11 cellular contexts compared by ENCODE assay signal in the genomic region with DNA sequence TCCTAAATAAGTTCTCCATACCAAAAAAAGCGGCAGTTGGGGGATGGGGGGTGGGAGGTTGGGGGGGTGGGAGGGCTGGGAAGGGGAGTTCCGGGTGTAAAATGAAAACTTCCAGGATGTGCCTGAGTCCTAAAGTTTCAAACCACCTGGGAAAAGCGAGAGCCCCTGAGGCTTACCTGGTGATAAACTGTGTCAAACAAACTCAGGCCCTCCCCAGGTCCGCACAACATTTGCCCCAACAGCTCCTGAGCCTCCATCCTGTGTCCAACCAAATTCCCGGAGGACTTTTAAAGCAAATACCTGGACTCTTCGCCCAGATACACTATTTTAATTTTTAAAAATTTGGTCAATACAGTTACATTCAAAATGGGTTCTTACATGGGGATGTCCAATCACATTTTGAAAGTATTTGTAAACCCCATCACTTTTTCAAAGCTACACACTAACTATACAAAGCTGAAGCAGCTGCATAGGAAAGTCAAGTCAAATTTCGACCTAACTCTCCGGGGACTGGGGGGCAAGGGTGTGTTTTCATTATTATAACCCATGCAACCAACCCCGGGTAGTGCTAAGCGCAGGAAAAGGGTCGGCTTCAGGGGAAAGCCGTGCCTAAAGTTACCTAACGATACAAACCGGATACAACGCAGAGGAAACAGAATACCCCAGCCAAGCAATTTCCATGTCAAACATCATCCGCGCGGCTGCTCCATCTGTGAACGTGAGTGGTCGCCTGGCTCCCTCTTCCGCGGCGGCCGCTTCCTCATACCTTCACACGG. TPM values are rescaled to one million over a fixed set of nuclear protein-coding genes. Genes with fewer than 3 reads are reported as not detected.
DNase-seq lines count a peak whose midpoint lies in the region; ATAC-seq and TF ChIP-seq lines count a peak whose summit lies in the region.
"Had no signal": no experiment of that assay in that cellular context is flagged by ENCODE, and none has a peak within 500 bp of the region (broad histone marks: within the 10 kb centered on the region; RNA-seq: fewer than 3 reads in every experiment).

No MANE protein-coding gene starts in this region.

- H3K27me3 Mint-ChIP-seq in activated CD4-positive, alpha-beta memory T cell treated with anti-CD3 and anti-CD28 coated beads for 36 hours: peaks cover 91% of the 10 kb centered on the region

- H3K27ac ChIP-seq in cardiac muscle cell: no peak overlapping the region
- no peak overlapping the region for H3K27ac ChIP-seq in right atrium auricular region
- H3K27ac ChIP-seq in iPS-18a (ENCODE audit: low read length): no peak overlapping the region
- no peak overlapping the region for H3K27ac ChIP-seq in urinary bladder (ENCODE audit: low read depth)
- H3K27ac ChIP-seq: spleen had no signal

- intact Hi-C loops in activated CD4-positive, alpha-beta memory T cell treated with anti-CD3 and anti-CD28 coated beads for 36 hours (cut with micrococcal nuclease): no loop called here

- H3K4me3 ChIP-seq in cardiac muscle cell: peak overlapping the region; percentile 40
- peak overlapping the region in 1 of 2 donors; percentile 42 for H3K4me3 ChIP-seq in right atrium auricular region
- H3K4me3 ChIP-seq in iPS-18a (ENCODE audit: low read length): peak overlapping the region; percentile 88
- peak overlapping the region; percentile 19 for H3K4me3 ChIP-seq in urinary bladder (ENCODE audit: low read depth, low read length)

- CTCF ChIA-PET in activated CD4-positive, alpha-beta memory T cell treated with anti-CD3 and anti-CD28 coated beads for 36 hours (lab: Charles Lee): interaction anchor here (0.6 to 4.4 kb wide), 12 partner anchors 9 to 323 kb away, joined by 3 to 34 read pairs (median 5); no protein-coding TSS in a partner anchor

- 2% methylated on average over 25 of the region's 25 CpGs for WGBS in urinary bladder

- peak overlapping the region; percentile 34 for H3K9ac ChIP-seq in iPS-18a (ENCODE audit: low read length)

- peak overlapping the region; percentile 84 for H3K4me3 Mint-ChIP-seq in activated CD4-positive, alpha-beta memory T cell treated with anti-CD3 and anti-CD28 coated beads for 36 hours

- TF ChIP-seq CTCF in cardiac muscle cell (IDR thresholded peaks at IDR 0.05; ENCODE audit: low read depth, low read length): no peak
- no peak for TF ChIP-seq CTCF in right atrium auricular region (IDR thresholded peaks at IDR 0.05)

- no peaks in the 10 kb centered on the region for H3K36me3 ChIP-seq in cardiac muscle cell
- no peaks in the 10 kb centered on the region for H3K36me3 ChIP-seq in right atrium auricular region
- no peaks in the 10 kb centered on the region for H3K36me3 ChIP-seq in iPS-18a (ENCODE audit: control insufficient read depth, low read depth, low read length)
- no peaks in the 10 kb centered on the region for H3K36me3 ChIP-seq in urinary bladder (ENCODE audit: insufficient read depth)
- H3K36me3 ChIP-seq: spleen had no signal

- peaks cover 60% of the 10 kb centered on the region for H3K4me1 Mint-ChIP-seq in activated CD4-positive, alpha-beta memory T cell treated with anti-CD3 and anti-CD28 coated beads for 36 hours (ENCODE audit: low read depth)

- H3K36me3 Mint-ChIP-seq in activated CD4-positive, alpha-beta memory T cell treated with anti-CD3 and anti-CD28 coated beads for 36 hours: peaks cover 16% of the 10 kb centered on the region

- peaks cover 3% of the 10 kb centered on the region for H3K9me3 Mint-ChIP-seq in activated CD4-positive, alpha-beta memory T cell treated with anti-CD3 and anti-CD28 coated beads for 36 hours

- no peak for DNase-seq in cardiac muscle cell (ENCODE audit: low read depth in 1 of 2, low spot score in 1 of 2)
- no peak for DNase-seq in right atrium auricular region (ENCODE audit: low spot score)
- peak; percentile 35 for DNase-seq in activated CD4-positive, alpha-beta memory T cell treated with anti-CD3 and anti-CD28 coated beads for 36 hours
- DNase-seq in activated CD4-positive, CD25-positive, alpha-beta regulatory T cell (lab: John Stamatoyannopoulos, UW): no peak
- DNase-seq in SHP77 (lab: John Stamatoyannopoulos, UW): no peak
- DNase-seq: spleen, T1000 had no signal

- H3K9me3 ChIP-seq in cardiac muscle cell (ENCODE audit: low read depth): no peaks in the 10 kb centered on the region
- H3K9me3 ChIP-seq in right atrium auricular region: no peaks in the 10 kb centered on the region
- H3K9me3 ChIP-seq in iPS-18a (ENCODE audit: control insufficient read depth, low read depth, low read length): no peaks in the 10 kb centered on the region

- no peak for ATAC-seq in GM21515 (IDR thresholded peaks at IDR 0.05; ENCODE audit: unreplicated experiment)

- POLR2A ChIA-PET in activated CD4-positive, alpha-beta memory T cell treated with anti-CD3 and anti-CD28 coated beads for 36 hours (lab: Charles Lee): interaction anchor here (1.3 to 1.6 kb wide), 2 partner anchors 10 to 117 kb away, joined by 4 to 6 read pairs; no protein-coding TSS in a partner anchor

- no peak overlapping the region for H3K27ac Mint-ChIP-seq in activated CD4-positive, alpha-beta memory T cell treated with anti-CD3 and anti-CD28 coated beads for 36 hours

- H3K4me1 ChIP-seq in cardiac muscle cell (ENCODE audit: low read depth) (peaks cover 11% of the 10 kb centered on the region), right atrium auricular region (peaks cover 0 to 30% of the 10 kb centered on the region in 2 donors), iPS-18a (ENCODE audit: control insufficient read depth, low read depth, low read length) (peaks cover 55% of the 10 kb centered on the region), urinary bladder (ENCODE audit: insufficient read depth) (no peaks in the 10 kb centered on the region)

- H3K27me3 ChIP-seq in cardiac muscle cell (peaks cover 100% of the 10 kb centered on the region), right atrium auricular region (peaks cover 70 to 93% of the 10 kb centered on the region in 2 donors), iPS-18a (ENCODE audit: control insufficient read depth, insufficient read depth, low read length) (peaks cover 78% of the 10 kb centered on the region)

RNA-seq across cellular contexts. Expression of a gene that starts 0.7 kb away (rescaled TPM):
- total RNA-seq in cardiac muscle cell: not detected in 2 replicates
- not detected in 2 replicates for polyA plus RNA-seq in cardiac muscle cell
- total RNA-seq in right atrium auricular region: not detected
- 1 to 10 TPM; 1.5 to 2.0 TPM for total RNA-seq in activated CD4-positive, alpha-beta memory T cell treated with anti-CD3 and anti-CD28 coated beads for 36 hours
- not detected for total RNA-seq in urinary bladder
- 0.03 TPM for polyA plus RNA-seq in urinary bladder
- total RNA-seq: lung microvascular endothelial cell had no signal
